In the genomic region with DNA sequence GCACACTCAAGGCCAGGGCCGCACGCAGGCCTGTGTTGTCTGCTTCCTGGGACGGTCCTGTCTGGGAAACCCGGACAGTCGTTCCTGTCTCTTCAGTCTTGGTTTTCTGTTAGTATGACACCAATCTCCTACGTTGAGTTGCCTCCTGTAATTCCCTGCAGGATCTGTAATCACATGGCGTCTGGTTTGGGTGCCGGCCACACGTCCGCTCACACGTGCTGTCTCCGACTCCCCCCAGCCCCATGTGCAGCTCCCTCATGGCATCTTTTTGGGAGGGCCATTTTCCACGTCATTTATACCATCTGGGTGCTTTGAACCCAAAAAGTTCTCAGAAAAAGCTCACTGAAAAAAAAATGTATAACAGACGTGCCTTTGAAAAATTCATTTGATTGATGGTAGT, we compare ENCODE assay signal across 1 cellular context.
TF ChIP-seq lines count a peak whose summit lies in the region.

No MANE protein-coding gene starts in this region.

TF ChIP-seq in H1, 55 proteins besides CTCF, POLR2A, EP300 and RAD21:
- TF ChIP-seq SUZ12 (IDR thresholded peaks at IDR 0.05; ENCODE audit: low read length) = no peak
- TF ChIP-seq ASH2L (IDR thresholded peaks at IDR 0.05; ENCODE audit: low read length) = no peak
- no peak for TF ChIP-seq GTF2F1 (IDR thresholded peaks at IDR 0.05; ENCODE audit: borderline replicate concordance, low read depth, low read length)
- no peak for TF ChIP-seq NRF1 (IDR thresholded peaks at IDR 0.05; ENCODE audit: low read depth, low read length)
- no peak for TF ChIP-seq KDM5A (IDR thresholded peaks at IDR 0.05; ENCODE audit: low read length)
- no peak for TF ChIP-seq TBP (IDR thresholded peaks at IDR 0.05; ENCODE audit: low read depth, low read length)
- no peak for TF ChIP-seq YY1 (IDR thresholded peaks at IDR 0.05; ENCODE audit: low read depth, low read length)
- TF ChIP-seq SIN3A (conservative IDR thresholded peaks at IDR 0.05 in 1 of 2, IDR thresholded peaks at IDR 0.05 in 1 of 2; ENCODE audit: low read depth in 1 of 2, low read length in 2 of 2) = no peak
- no peak for TF ChIP-seq TEAD4 (IDR thresholded peaks at IDR 0.05; ENCODE audit: low read depth, low read length)
- no peak for TF ChIP-seq GABPA (IDR thresholded peaks at IDR 0.05; ENCODE audit: borderline replicate concordance, insufficient read depth, low read length)
